In genomic region chr7:44491229-44491628, GRCh38 we compare ENCODE assay signal across 1 cellular context.
TF ChIP-seq lines count a peak whose summit lies in the region.

No MANE protein-coding gene starts in this region.

TF ChIP-seq in endothelial cell of umbilical vein, 7 proteins besides CTCF, POLR2A, EP300 and RAD21 (continued from another document):
- TF ChIP-seq FOS (IDR thresholded peaks at IDR 0.05; ENCODE audit: borderline replicate concordance, insufficient read depth, low read length) = no peak
- no peak for TF ChIP-seq EZH2 (IDR thresholded peaks at IDR 0.05; ENCODE audit: borderline replicate concordance, low read depth, low read length, severe bottlenecking)
